12 cellular contexts compared by ENCODE assay signal in genomic region chr21:16794944-16795343, GRCh38.
DNase-seq lines count a peak whose midpoint lies in the region; ATAC-seq and TF ChIP-seq lines count a peak whose summit lies in the region.
"Had no signal": no experiment of that assay in that cellular context is flagged by ENCODE, and none has a peak within 500 bp of the region (broad histone marks: within the 10 kb centered on the region; RNA-seq: fewer than 3 reads in every experiment).

No MANE protein-coding gene starts in this region.

- ATAC-seq in activated T-cell treated with anti-CD3 and anti-CD28 coated beads, Interleukin-2, amount 50 U/mL, for 72 hours (replicated peaks in 1 of 2) = no peak
- ATAC-seq in HG02571 (IDR thresholded peaks at IDR 0.05; ENCODE audit: unreplicated experiment) = no peak

- H3K27ac ChIP-seq in GM23248 (peak overlapping the region; percentile 49), SJSA1 (no peak overlapping the region), esophagus muscularis mucosa (replicated peaks in 1 of 4) (no peak overlapping the region)
- H3K27ac ChIP-seq: thoracic aorta had no signal

- TF ChIP-seq EP300 in esophagus muscularis mucosa (IDR thresholded peaks at IDR 0.05) = no peak

- no peaks in the 10 kb centered on the region for H3K79me2 ChIP-seq in GM23248 (ENCODE audit: insufficient read depth)

- H3K9me3 ChIP-seq in GM23248 (ENCODE audit: low read depth) = no peaks in the 10 kb centered on the region
- no peaks in the 10 kb centered on the region for H3K9me3 ChIP-seq in SJSA1 (replicated peaks)
- H3K9me3 ChIP-seq in esophagus muscularis mucosa = no peaks in the 10 kb centered on the region
- H3K9me3 ChIP-seq: thoracic aorta had no signal

- H3K4me1 ChIP-seq in GM23248 (ENCODE audit: insufficient read depth) = peaks cover 50% of the 10 kb centered on the region
- H3K4me1 ChIP-seq in SJSA1 (replicated peaks) = peaks cover 8% of the 10 kb centered on the region
- peaks cover 0 to 14% (median 2%) of the 10 kb centered on the region in 4 donors for H3K4me1 ChIP-seq in esophagus muscularis mucosa

- no peak for TF ChIP-seq POLR2A in esophagus muscularis mucosa (IDR thresholded peaks at IDR 0.05; ENCODE audit: low read depth)

- H3K4me2 ChIP-seq in GM23248 (ENCODE audit: unreplicated experiment) = peak overlapping the region; percentile 52

- in situ Hi-C loops in GM23248 (cut with MboI) = no loop called here
- in situ Hi-C loops in G401 (cut with HindIII; ENCODE audit: low sequenced_read_pairs) = no loop called here

- no peak overlapping the region for H3K9ac ChIP-seq in GM23248

- no peak overlapping the region for H3K27ac Mint-ChIP-seq in activated T-cell treated with anti-CD3 and anti-CD28 coated beads, Interleukin-2, amount 50 U/mL, for 72 hours

- H3K36me3 Mint-ChIP-seq in activated T-cell treated with anti-CD3 and anti-CD28 coated beads, Interleukin-2, amount 50 U/mL, for 72 hours (ENCODE audit: insufficient read depth in 2 of 2) = no peaks in the 10 kb centered on the region

- DNase-seq in GM23248 = peak; percentile 93
- peak; percentile 56 to 65 for DNase-seq in SJSA1 (ENCODE audit: low read depth in 1 of 2, low spot score in 2 of 2)
- peak; percentile 90 for DNase-seq in fibroblast of peridontal ligament (ENCODE audit: extremely low read depth)
- peak; percentile 73 for DNase-seq in renal cortical epithelial cell (ENCODE audit: low read depth)
- DNase-seq in G401 (ENCODE audit: low spot score) = no peak
- no peak for DNase-seq in esophagus muscularis mucosa (ENCODE audit: extremely low spot score)
- DNase-seq in activated T-cell treated with anti-CD3 and anti-CD28 coated beads, Interleukin-2, amount 50 U/mL, for 72 hours = no peak
- DNase-seq: activated CD8-positive, alpha-beta memory T cell treated with anti-CD3 and anti-CD28 coated beads for 24 hours; aorta; NCI-H2171 treated with DMSO at 0.1 percent for 48 hours had no signal

- H3K9me3 Mint-ChIP-seq in activated T-cell treated with anti-CD3 and anti-CD28 coated beads, Interleukin-2, amount 50 U/mL, for 72 hours = peaks cover 0 to 8% of the 10 kb centered on the region in 2 donors

- intact Hi-C loops in esophagus muscularis mucosa (cut with DNase I) = no loop called here

- peak overlapping the region; percentile 7; the same call in 1 of the 2 replicates for H3K4me3 ChIP-seq in GM23248
- H3K4me3 ChIP-seq in SJSA1 = no peak overlapping the region
- H3K4me3 ChIP-seq in esophagus muscularis mucosa = no peak overlapping the region
- H3K4me3 ChIP-seq: thoracic aorta had no signal

- no peaks in the 10 kb centered on the region for H3K9me2 ChIP-seq in GM23248 (ENCODE audit: insufficient read depth)

- H2AFZ ChIP-seq in GM23248 = no peak overlapping the region

- no peak overlapping the region for H3K4me3 Mint-ChIP-seq in activated T-cell treated with anti-CD3 and anti-CD28 coated beads, Interleukin-2, amount 50 U/mL, for 72 hours

- no peaks in the 10 kb centered on the region for H3K27me3 ChIP-seq in GM23248 (replicated peaks; ENCODE audit: insufficient read depth)
- no peaks in the 10 kb centered on the region for H3K27me3 ChIP-seq in SJSA1 (replicated peaks)
- H3K27me3 ChIP-seq in esophagus muscularis mucosa = no peaks in the 10 kb centered on the region

- no peak for TF ChIP-seq CTCF in esophagus muscularis mucosa (IDR thresholded peaks at IDR 0.05)

- no peaks in the 10 kb centered on the region for H3K36me3 ChIP-seq in GM23248 (ENCODE audit: low read depth)
- no peaks in the 10 kb centered on the region for H3K36me3 ChIP-seq in SJSA1
- H3K36me3 ChIP-seq in esophagus muscularis mucosa = no peaks in the 10 kb centered on the region
- H3K36me3 ChIP-seq: thoracic aorta had no signal

- peaks cover 14% of the 10 kb centered on the region for H3F3A ChIP-seq in GM23248 (ENCODE audit: insufficient read depth)

- no peaks in the 10 kb centered on the region for H3K27me3 Mint-ChIP-seq in activated T-cell treated with anti-CD3 and anti-CD28 coated beads, Interleukin-2, amount 50 U/mL, for 72 hours (ENCODE audit: low read depth)

- H3K4me1 Mint-ChIP-seq in activated T-cell treated with anti-CD3 and anti-CD28 coated beads, Interleukin-2, amount 50 U/mL, for 72 hours (ENCODE audit: low read depth) = no peaks in the 10 kb centered on the region

- no peaks in the 10 kb centered on the region for H4K20me1 ChIP-seq in GM23248 (ENCODE audit: insufficient read depth)

- 1 to 2% methylated on average over 3 of the region's 3 CpGs for WGBS in GM23248 (ENCODE audit: low coverage in 1 of 2, low lambda C conversion rate in 2 of 2, missing lambda C conversion rate in 2 of 2), 2 experiments
- WGBS in esophagus muscularis mucosa = 38% methylated on average over 3 of the region's 3 CpGs

Comparison
In these comparisons a context has a peak if more than half of its experiments do, and no peak if none do; other contexts are left out.
1. DNase-seq: peak in GM23248 (single experiment), SJSA1 (2 of 2), fibroblast of peridontal ligament (single experiment) and renal cortical epithelial cell (single experiment); none in G401 (single experiment), esophagus muscularis mucosa (single experiment) and activated T-cell treated with anti-CD3 and anti-CD28 coated beads, Interleukin-2, amount 50 U/mL, for 72 hours (0 of 2).